Comparison of ENCODE assay signal across 25 cellular contexts in genomic region chr4:37538931-37539330, GRCh38.
"Had no signal": no experiment of that assay in that cellular context is flagged by ENCODE, and none has a peak within 500 bp of the region (broad histone marks: within the 10 kb centered on the region; RNA-seq: fewer than 3 reads in every experiment).

No MANE protein-coding gene starts in this region.

- H3K27me3 ChIP-seq: hepatocyte, neural progenitor cell, right atrium auricular region, stomach, thyroid gland had no signal

- H2AFZ ChIP-seq: hepatocyte, neural progenitor cell had no signal

- ATAC-seq: effector memory CD8-positive, alpha-beta T cell; left colon; left ventricle myocardium superior; lower lobe of right lung; mucosa of descending colon; naive thymus-derived CD4-positive, alpha-beta T cell; sciatic nerve had no signal

- H3K9me3 ChIP-seq: lower lobe of right lung, mucosa of descending colon, prostate gland, right atrium auricular region, stomach, thyroid gland had no signal

- H3K4me1 ChIP-seq: lower lobe of right lung, prostate gland, right atrium auricular region, thyroid gland had no signal

- H3K9ac ChIP-seq: neural progenitor cell had no signal

- FAIRE-seq: frontal cortex, islet of Langerhans had no signal

- H3K36me3 ChIP-seq: lower lobe of right lung, neural progenitor cell, prostate gland, right atrium auricular region, stomach, thyroid gland had no signal

- H3K4me2 ChIP-seq: hepatocyte, smooth muscle cell had no signal

- DNase-seq: cerebellar nuclear complex; cortex of kidney; effector memory CD8-positive, alpha-beta T cell; head of caudate nucleus; kidney glomerular epithelial cell; left colon; left ventricle myocardium superior; lower lobe of right lung; mucosa of descending colon; naive thymus-derived CD4-positive, alpha-beta T cell; stimulated activated CD4-positive, alpha-beta T cell treated with anti-CD3 and anti-CD28 coated beads, Interleukin-12 subunit alpha, Interleukin-12 subunit beta, amount 100 ng/mL, for 4 hours; stimulated activated CD4-positive, alpha-beta T cell treated with anti-CD3 and anti-CD28 coated beads, Interleukin-1b, Interleukin-23, amount 100 ng/mL, for 48 hours; stimulated activated CD4-positive, alpha-beta T cell treated with anti-CD3 and anti-CD28 coated beads, Interleukin-4, amount 100 ng/mL, for 1 hour; stimulated activated CD8-positive, alpha-beta memory T cell treated with anti-CD3 and anti-CD28 coated beads, Interleukin-4, amount 100 ng/mL, for 48 hours; stimulated activated naive CD4-positive, alpha-beta T cell; stomach; thyroid gland had no signal

- H3K27ac ChIP-seq: hepatocyte, lower lobe of right lung, neural progenitor cell, prostate gland, right atrium auricular region, stomach, thyroid gland had no signal

- H3K4me3 ChIP-seq: hepatocyte, lower lobe of right lung, mucosa of descending colon, neural progenitor cell, prostate gland, right atrium auricular region, smooth muscle cell, stomach, thyroid gland had no signal
